ENCODE assay signal across 23 cellular contexts in genomic region chr1:24606621-24607020, GRCh38. TPM values are rescaled to one million over a fixed set of nuclear protein-coding genes. Genes with fewer than 3 reads are reported as not detected.
"Had no signal": no experiment of that assay in that cellular context is flagged by ENCODE, and none has a peak within 500 bp of the region (broad histone marks: within the 10 kb centered on the region; RNA-seq: fewer than 3 reads in every experiment).

No MANE protein-coding gene starts in this region.

- H3K27ac ChIP-seq: dorsolateral prefrontal cortex, esophagus muscularis mucosa, gastrocnemius medialis, spleen, testis, upper lobe of left lung had no signal

- H3K4me1 ChIP-seq: esophagus muscularis mucosa, gastrocnemius medialis, spleen, testis, upper lobe of left lung had no signal

- H3K4me3 Mint-ChIP-seq: activated T-helper 17 cell treated with anti-CD3 and anti-CD28 coated beads, Interleukin-2, amount 50 U/mL, for 72 hours; central memory CD8-positive, alpha-beta T cell; effector memory CD8-positive, alpha-beta T cell; memory B cell; natural killer cell treated with Interleukin-12 subunit alpha and Interleukin-12 subunit beta and Interleukin-15 and Interleukin-18, amount 100 ng/mL, for 72 hours had no signal

- H3K36me3 ChIP-seq: esophagus muscularis mucosa, gastrocnemius medialis, spleen, upper lobe of left lung had no signal

- H3K27me3 ChIP-seq: dorsolateral prefrontal cortex, gastrocnemius medialis, testis, upper lobe of left lung had no signal

- H3K9me3 ChIP-seq: esophagus muscularis mucosa, gastrocnemius medialis, spleen, testis, upper lobe of left lung had no signal

- H3K27ac Mint-ChIP-seq: activated naive CD4-positive, alpha-beta T cell treated with anti-CD3 and anti-CD28 coated beads, Interleukin-2, amount 50 U/mL, for 72 hours; activated T-helper 17 cell treated with anti-CD3 and anti-CD28 coated beads, Interleukin-2, amount 50 U/mL, for 72 hours; effector memory CD8-positive, alpha-beta T cell; memory B cell; natural killer cell treated with Interleukin-12 subunit alpha and Interleukin-12 subunit beta and Interleukin-15 and Interleukin-18, amount 100 ng/mL, for 72 hours; progenitor cell of endocrine pancreas had no signal

- DNase-seq: activated CD4-positive, alpha-beta T cell treated with anti-CD3 and anti-CD28 coated beads for 1 hour; activated CD4-positive, alpha-beta T cell treated with anti-CD3 and anti-CD28 coated beads, Interleukin-2, amount 50 U/mL, for 1 hour; activated T-cell treated with anti-CD3 and anti-CD28 coated beads, Interleukin-2, amount 50 U/mL, for 1 hour; dorsolateral prefrontal cortex; effector memory CD8-positive, alpha-beta T cell; gastrocnemius medialis; hippocampal formation; spleen; stimulated activated CD4-positive, alpha-beta T cell treated with anti-CD3 and anti-CD28 coated beads, Interleukin-4, amount 100 ng/mL, for 1 hour; stimulated activated naive CD4-positive, alpha-beta T cell; T-helper 9 cell; testis; upper lobe of left lung had no signal

- H3K4me1 Mint-ChIP-seq: activated T-helper 17 cell treated with anti-CD3 and anti-CD28 coated beads, Interleukin-2, amount 50 U/mL, for 72 hours; central memory CD8-positive, alpha-beta T cell; memory B cell had no signal

- ATAC-seq: activated naive CD4-positive, alpha-beta T cell treated with anti-CD3 and anti-CD28 coated beads, Interleukin-2, amount 50 U/mL, for 72 hours; activated T-helper 17 cell treated with anti-CD3 and anti-CD28 coated beads, Interleukin-2, amount 50 U/mL, for 72 hours; effector memory CD8-positive, alpha-beta T cell; gastrocnemius medialis; natural killer cell treated with Interleukin-12 subunit alpha and Interleukin-12 subunit beta and Interleukin-15 and Interleukin-18, amount 100 ng/mL, for 72 hours had no signal

- H3K36me3 Mint-ChIP-seq: activated naive CD4-positive, alpha-beta T cell treated with anti-CD3 and anti-CD28 coated beads, Interleukin-2, amount 50 U/mL, for 72 hours; memory B cell; natural killer cell treated with Interleukin-12 subunit alpha and Interleukin-12 subunit beta and Interleukin-15 and Interleukin-18, amount 100 ng/mL, for 72 hours had no signal

- H3K9me3 Mint-ChIP-seq: activated naive CD4-positive, alpha-beta T cell treated with anti-CD3 and anti-CD28 coated beads, Interleukin-2, amount 50 U/mL, for 72 hours; activated T-helper 17 cell treated with anti-CD3 and anti-CD28 coated beads, Interleukin-2, amount 50 U/mL, for 72 hours; central memory CD8-positive, alpha-beta T cell; effector memory CD8-positive, alpha-beta T cell; memory B cell; natural killer cell treated with Interleukin-12 subunit alpha and Interleukin-12 subunit beta and Interleukin-15 and Interleukin-18, amount 100 ng/mL, for 72 hours had no signal

- H3K27me3 Mint-ChIP-seq: activated T-helper 17 cell treated with anti-CD3 and anti-CD28 coated beads, Interleukin-2, amount 50 U/mL, for 72 hours; central memory CD8-positive, alpha-beta T cell; memory B cell; progenitor cell of endocrine pancreas had no signal

- H3K4me3 ChIP-seq: dorsolateral prefrontal cortex, esophagus muscularis mucosa, gastrocnemius medialis, spleen, testis, upper lobe of left lung had no signal

RNA-seq across cellular contexts. Expression of gene NCMAP, which starts 50.7 kb away (rescaled TPM):
- total RNA-seq: activated T-helper 17 cell treated with anti-CD3 and anti-CD28 coated beads, Interleukin-2, amount 50 U/mL, for 72 hours; astrocyte; endothelial cell of umbilical vein; natural killer cell treated with Interleukin-12 subunit alpha and Interleukin-12 subunit beta and Interleukin-15 and Interleukin-18, amount 100 ng/mL, for 72 hours; osteocyte had no signal
- polyA plus RNA-seq: endothelial cell of umbilical vein had no signal
